In the genomic region with DNA sequence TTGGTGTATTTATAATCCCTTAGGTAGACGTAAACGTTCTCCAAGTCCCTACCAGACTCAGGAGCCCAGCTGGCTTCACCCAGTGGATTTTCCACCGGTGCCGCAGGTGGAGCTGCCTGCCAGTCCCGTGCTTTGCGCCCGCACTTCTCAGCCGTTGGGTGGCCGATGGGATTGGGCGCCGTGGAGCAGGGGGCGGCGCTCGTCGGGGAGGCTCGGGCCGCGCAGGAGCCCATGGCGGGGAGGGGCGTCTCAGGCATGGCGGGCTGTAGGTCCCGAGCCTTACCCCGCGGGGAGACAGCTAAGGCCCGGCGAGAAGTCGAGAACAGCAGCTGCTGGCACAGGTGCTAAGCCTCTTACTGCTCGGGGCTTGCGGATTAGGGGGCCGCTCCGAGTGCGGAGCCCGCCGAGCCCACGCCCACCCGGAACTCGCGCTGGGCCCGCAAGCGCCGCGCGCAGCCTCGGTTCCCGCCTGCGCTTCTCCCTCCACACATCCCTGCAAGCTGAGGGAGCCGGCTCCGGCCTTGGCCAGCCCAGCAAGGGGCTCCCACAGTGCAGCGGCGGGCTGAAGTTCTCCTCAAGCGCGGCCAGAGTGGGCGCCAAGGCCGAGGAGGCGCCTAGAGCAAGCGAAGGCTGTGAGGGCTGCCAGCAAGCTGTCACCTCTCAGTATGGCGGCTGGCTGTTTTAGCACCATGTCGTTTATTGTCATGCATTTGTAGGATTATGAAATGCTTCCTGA, we compare ENCODE assay signal across 8 cellular contexts. TPM values are rescaled to one million over a fixed set of nuclear protein-coding genes. Genes with fewer than 3 reads are reported as not detected.
DNase-seq lines count a peak whose midpoint lies in the region; ATAC-seq lines count a peak whose summit lies in the region.

No MANE protein-coding gene starts in this region.

- no peaks in the 10 kb centered on the region for H3K27me3 ChIP-seq in duodenal mucosa (ENCODE audit: control insufficient read depth in 1 of 2, insufficient read depth in 2 of 2, low read length in 2 of 2)

- H3K4me1 ChIP-seq in duodenal mucosa (ENCODE audit: control insufficient read depth in 1 of 2, insufficient read depth in 2 of 2, low read length in 2 of 2) = peaks cover 7 to 12% of the 10 kb centered on the region in 2 donors

- no peaks in the 10 kb centered on the region for H3K9me3 ChIP-seq in duodenal mucosa (ENCODE audit: control insufficient read depth in 1 of 2, low read length in 2 of 2)

- no peaks in the 10 kb centered on the region for H3K36me3 ChIP-seq in duodenal mucosa (ENCODE audit: control insufficient read depth in 1 of 2, insufficient read depth in 2 of 2, low read length in 2 of 2)

- ATAC-seq in HG02571 (IDR thresholded peaks at IDR 0.05; ENCODE audit: unreplicated experiment) (peak; percentile 44), GM21447 (IDR thresholded peaks at IDR 0.05; ENCODE audit: unreplicated experiment) (no peak)

- H3K4me3 ChIP-seq in duodenal mucosa (ENCODE audit: low read depth in 1 of 2, low read length in 2 of 2) = peak overlapping the region; percentile 53 to 83

- H3K9ac ChIP-seq in duodenal mucosa (ENCODE audit: low read depth in 1 of 2, low read length in 2 of 2) = peak overlapping the region; percentile 37 to 80

- H3K27ac ChIP-seq in duodenal mucosa (ENCODE audit: low read depth, low read length) = no peak overlapping the region

- DNase-seq in Daoy (ENCODE audit: low read depth) (peak; percentile 81), NCI-H460 (ENCODE audit: extremely low read depth, low read depth) (peak; percentile 30), lung microvascular endothelial cell (ENCODE audit: low read depth in 2 of 2) (peak; percentile 54 to 75)
- DNase-seq in activated CD4-positive, alpha-beta T cell treated with anti-CD3 and anti-CD28 coated beads, Interleukin-2, amount 50 U/mL, for 4 hours = peak; percentile 55 to 65
- peak; percentile 55 for DNase-seq in stimulated activated CD8-positive, alpha-beta memory T cell treated with anti-CD3 and anti-CD28 coated beads, Interleukin-12 subunit alpha, Interleukin-12 subunit beta, amount 100 ng/mL, for 1 hour (ENCODE audit: low read depth)

RNA-seq across cellular contexts. Expression of a gene that starts 57.3 kb away (rescaled TPM):
- 114 and 117 TPM in 2 replicates for total RNA-seq in Daoy (2014; rRNA removed; shearing (Covaris generic))
- 59.6 and 62.8 TPM in 2 replicates for total RNA-seq in NCI-H460 (2014; rRNA removed; shearing (Covaris generic))
- polyA plus RNA-seq in NCI-H460 (2014; cell fraction: nucleus; rRNA removed) = 100 and 104 TPM in 2 replicates
- 40.8 and 58.5 TPM in 2 replicates for total RNA-seq in lung microvascular endothelial cell

Comparison
In these comparisons a context has a peak if more than half of its experiments do, and no peak if none do; other contexts are left out.
1. DNase-seq: peak in every context shown above with its lines; median percentile 81 in Daoy; 64 in lung microvascular endothelial cell; 60 in activated CD4-positive, alpha-beta T cell treated with anti-CD3 and anti-CD28 coated beads, Interleukin-2, amount 50 U/mL, for 4 hours; 55 in stimulated activated CD8-positive, alpha-beta memory T cell treated with anti-CD3 and anti-CD28 coated beads, Interleukin-12 subunit alpha, Interleukin-12 subunit beta, amount 100 ng/mL, for 1 hour; 30 in NCI-H460.